In the genomic region with DNA sequence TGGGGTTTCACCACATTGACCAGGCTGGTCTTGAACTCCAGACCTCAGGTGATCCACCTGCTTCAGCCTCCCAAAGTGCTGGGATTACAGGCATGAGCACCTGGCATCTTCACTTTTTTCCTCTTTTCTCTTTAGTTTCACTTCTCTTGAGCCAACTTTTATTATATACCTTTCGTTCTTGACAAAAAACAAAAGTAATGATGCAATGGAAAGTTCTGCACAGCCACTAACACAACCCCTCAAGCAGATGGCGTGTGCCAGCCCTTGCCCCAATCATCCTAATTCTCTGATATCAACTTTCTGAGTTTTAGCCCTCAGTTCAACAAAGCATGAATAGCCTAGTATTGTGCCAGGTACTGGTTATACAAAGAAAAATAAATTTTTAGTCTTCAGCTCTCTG, we compare ENCODE assay signal across 24 cellular contexts.
DNase-seq lines count a peak whose midpoint lies in the region; ATAC-seq, FAIRE-seq and TF ChIP-seq lines count a peak whose summit lies in the region.
"Had no signal": no experiment of that assay in that cellular context is flagged by ENCODE, and none has a peak within 500 bp of the region (broad histone marks: within the 10 kb centered on the region; RNA-seq: fewer than 3 reads in every experiment).

No MANE protein-coding gene starts in this region.

- H3K27me3 ChIP-seq in OCI-LY1 (ENCODE audit: insufficient read depth, low read length) (no peaks in the 10 kb centered on the region), GM12878 (replicated peaks in 1 of 2; ENCODE audit: control insufficient read depth in 2 of 2, insufficient read depth in 2 of 2, low read length in 1 of 2) (no peaks in the 10 kb centered on the region)
- H3K27me3 ChIP-seq: MG63, Peyer's patch had no signal

- TF ChIP-seq EP300 in GM12878 (IDR thresholded peaks at IDR 0.05; ENCODE audit: borderline replicate concordance in 1 of 2, control insufficient read depth in 1 of 2, low read depth in 2 of 2, low read length in 2 of 2), result 0 out of 4 replicates have a peak, but pooled peaks of 1 of the 2 experiments have one; percentile 17

- H3K9me3 Mint-ChIP-seq in stimulated activated memory B cell treated with anti-CD40 and anti-IgM and Interleukin-4, amounts not matched to agents 10 μg/mL and 1 μg/mL and 100 μg/mL, for 72 hours, result peaks cover 3% of the 10 kb centered on the region
- H3K9me3 Mint-ChIP-seq: CD4-positive, alpha-beta memory T cell; GM23338 had no signal

- H3K9ac ChIP-seq in OCI-LY1 (ENCODE audit: low read length), result no peak overlapping the region
- no peak overlapping the region for H3K9ac ChIP-seq in GM12878 (ENCODE audit: control insufficient read depth, insufficient read depth, low read length)

- peaks cover 8% of the 10 kb centered on the region for H3K4me1 Mint-ChIP-seq in stimulated activated memory B cell treated with anti-CD40 and anti-IgM and Interleukin-4, amounts not matched to agents 10 μg/mL and 1 μg/mL and 100 μg/mL, for 72 hours

- FAIRE-seq in GM12878 (lab: Jason Lieb, UNC), result no peak

- no peak for TF ChIP-seq CTCF in HEK293 (tag by site-specific recombination; IDR thresholded peaks at IDR 0.05)
- no peak for TF ChIP-seq CTCF in OCI-LY1 (IDR thresholded peaks at IDR 0.05; ENCODE audit: low read length)
- TF ChIP-seq CTCF in GM12878 (IDR thresholded peaks at IDR 0.05 in 2 of 3, conservative IDR thresholded peaks at IDR 0.05 in 1 of 3; ENCODE audit: control insufficient read depth in 2 of 3, extremely low read depth in 1 of 3, insufficient read depth in 1 of 3, low read depth in 3 of 3, low read length in 3 of 3), result no peak

- peak overlapping the region; percentile 21 for H3K27ac Mint-ChIP-seq in stimulated activated memory B cell treated with anti-CD40 and anti-IgM and Interleukin-4, amounts not matched to agents 10 μg/mL and 1 μg/mL and 100 μg/mL, for 72 hours
- H3K27ac Mint-ChIP-seq: GM23338 had no signal

- BruUV-seq in GM12878 (replicated peaks; lab: Mats Ljungman, UMichigan), result no TSS peak

- H3K27ac ChIP-seq in HEK293 (ENCODE audit: extremely low read depth, low read depth, low read length) (no peak overlapping the region), OCI-LY1 (ENCODE audit: low read depth, low read length, poor library complexity, severe bottlenecking) (peak overlapping the region; percentile 2), GM12878 (ENCODE audit: control insufficient read depth, insufficient read depth) (no peak overlapping the region)
- H3K27ac ChIP-seq: Peyer's patch had no signal

- no peaks in the 10 kb centered on the region for H3F3A ChIP-seq in OCI-LY1 (ENCODE audit: insufficient read depth, low read length)

- H3K9me3 ChIP-seq in HEK293 (ENCODE audit: control insufficient read depth, insufficient read depth, low read depth, low read length) (no peaks in the 10 kb centered on the region), OCI-LY1 (ENCODE audit: low read length) (no peaks in the 10 kb centered on the region), GM12878 (replicated peaks; ENCODE audit: control insufficient read depth, insufficient read depth, low read length) (no peaks in the 10 kb centered on the region)
- H3K9me3 ChIP-seq: HAP-1, MG63, Peyer's patch had no signal

- ATAC-seq in GM12878 (peak; percentile 76), HG03354 (IDR thresholded peaks at IDR 0.05; ENCODE audit: poor library complexity, severe bottlenecking, unreplicated experiment) (no peak)
- no peak for ATAC-seq in stimulated activated memory B cell treated with anti-CD40 and anti-IgM and Interleukin-4, amounts not matched to agents 10 μg/mL and 1 μg/mL and 100 μg/mL, for 72 hours
- ATAC-seq in activated CD4-positive, CD25-positive, alpha-beta regulatory T cell treated with anti-CD3 and anti-CD28 coated beads, Interleukin-2, amount 50 U/mL, for 24 hours, result no peak
- ATAC-seq: GM23338 had no signal

- H3K27me3 Mint-ChIP-seq in stimulated activated memory B cell treated with anti-CD40 and anti-IgM and Interleukin-4, amounts not matched to agents 10 μg/mL and 1 μg/mL and 100 μg/mL, for 72 hours, result no peaks in the 10 kb centered on the region
- H3K27me3 Mint-ChIP-seq: CD4-positive, alpha-beta memory T cell had no signal

- no peak overlapping the region for H3K4me3 Mint-ChIP-seq in stimulated activated memory B cell treated with anti-CD40 and anti-IgM and Interleukin-4, amounts not matched to agents 10 μg/mL and 1 μg/mL and 100 μg/mL, for 72 hours
- H3K4me3 Mint-ChIP-seq: CD4-positive, alpha-beta memory T cell; GM23338 had no signal

- TF ChIP-seq POLR2A in GM12878 (IDR thresholded peaks at IDR 0.05; ENCODE audit: low read depth, low read length), result no peak

- H4K20me1 ChIP-seq in OCI-LY1 (ENCODE audit: insufficient read depth, low read length) (no peaks in the 10 kb centered on the region), GM12878 (ENCODE audit: control insufficient read depth, insufficient read depth) (no peaks in the 10 kb centered on the region)

- H3K4me2 ChIP-seq in OCI-LY1 (ENCODE audit: low read length) (no peak overlapping the region), GM12878 (ENCODE audit: control insufficient read depth, insufficient read depth) (no peak overlapping the region)
- H3K4me2 ChIP-seq: GM23338 had no signal

- H3K4me3 ChIP-seq in HEK293 (ENCODE audit: low read depth, low read length), result no peak overlapping the region
- no peak overlapping the region for H3K4me3 ChIP-seq in OCI-LY1 (ENCODE audit: low read depth, low read length, poor library complexity, severe bottlenecking)
- no peak overlapping the region for H3K4me3 ChIP-seq in GM12878
- H3K4me3 ChIP-seq: GM23338, HAP-1, MG63, Peyer's patch had no signal

- SMC1A ChIA-PET in GM12878 (lab: Charles Lee; ENCODE audit: uncharacterized antibody, unreplicated experiment), result interaction anchor here (0.7 to 2.3 kb wide), 13 partner anchors 9 to 224 kb away, joined by 3 to 13 read pairs (median 4); partner anchors contain the start of gene CHCHD3

- TF ChIP-seq RAD21 in GM12878 (IDR thresholded peaks at IDR 0.05; ENCODE audit: insufficient read depth, low read depth, low read length), result no peak

- RAD21 ChIA-PET in GM12878 (lab: Charles Lee; ENCODE audit: unreplicated experiment), result interaction anchor here (0.7 to 1.5 kb wide), 2 partner anchors 19 to 28 kb away, joined by 3 to 4 read pairs; no protein-coding TSS in a partner anchor

- H2AFZ ChIP-seq in OCI-LY1 (ENCODE audit: low read length) (no peak overlapping the region), GM12878 (ENCODE audit: control insufficient read depth, low read depth, low read length) (no peak overlapping the region)
- H2AFZ ChIP-seq: GM23338 had no signal

- POLR2A ChIA-PET in HEK293 (lab: Yijun Ruan, JAX) (no interaction called here), GM12878 (lab: Charles Lee) (interaction anchor here (0.9 to 1.4 kb wide), 3 partner anchors 10 to 39 kb away, joined by 3 to 6 read pairs (median 3); no protein-coding TSS in a partner anchor)

- H3K4me1 ChIP-seq in HEK293 (ENCODE audit: control insufficient read depth, insufficient read depth, low read length), result peaks cover 3% of the 10 kb centered on the region; the same call in 1 of the 2 replicates
- no peaks in the 10 kb centered on the region for H3K4me1 ChIP-seq in OCI-LY1 (ENCODE audit: insufficient read depth, low read length, severe bottlenecking)
- H3K4me1 ChIP-seq in GM12878 (ENCODE audit: control insufficient read depth, insufficient read depth, low read length), result no peaks in the 10 kb centered on the region
- H3K4me1 ChIP-seq: Peyer's patch had no signal

- H3K79me2 ChIP-seq in OCI-LY1 (ENCODE audit: insufficient read depth, low read length), result no peaks in the 10 kb centered on the region
- no peaks in the 10 kb centered on the region for H3K79me2 ChIP-seq in GM12878 (ENCODE audit: control insufficient read depth, insufficient read depth, low read length)

- 51% methylated on average over 2 of the region's 2 CpGs for WGBS in GM12878 (ENCODE audit: insufficient coverage, insufficient replicate concordance, low lambda C conversion rate, missing lambda C conversion rate)

- H3K36me3 ChIP-seq in HEK293 (ENCODE audit: control insufficient read depth in 2 of 2, insufficient read depth in 1 of 2, low read length in 2 of 2), result no peaks in the 10 kb centered on the region
- 0 out of 2 replicates have a peak, but pooled peaks cover under 1% of the 10 kb centered on the region for H3K36me3 ChIP-seq in OCI-LY1 (ENCODE audit: insufficient read depth, low read length)
- H3K36me3 ChIP-seq in GM12878 (ENCODE audit: control insufficient read depth in 2 of 2, insufficient read depth in 2 of 2, low read length in 1 of 2), result no peaks in the 10 kb centered on the region
- H3K36me3 ChIP-seq: HAP-1, MG63, Peyer's patch had no signal

- peaks cover 45% of the 10 kb centered on the region for H3K36me3 Mint-ChIP-seq in stimulated activated memory B cell treated with anti-CD40 and anti-IgM and Interleukin-4, amounts not matched to agents 10 μg/mL and 1 μg/mL and 100 μg/mL, for 72 hours

- H3K9me2 ChIP-seq in OCI-LY1 (ENCODE audit: low read depth, low read length), result no peaks in the 10 kb centered on the region

- in situ Hi-C loops in GM12878 (cut with MboI), result no loop called here

- DNase-seq in GM12878 (ENCODE audit: low read depth, low spot score) (no peak), retina (no peak)
- DNase-seq: C1 segment of cervical spinal cord; CD4-positive, alpha-beta memory T cell; COR-L47; DMS53; IMR-90; KG1; MG63; NCI-H2029; NCI-H446 treated with DMSO at 0.1 percent for 48 hours; NCI-H526; NCI-H82; NK-92 treated with Interleukin-12 subunit alpha and Interleukin-12 subunit beta, amount 100 ng/mL, for 24 hours; OCI-M1; Peyer's patch; SHP77 treated with DMSO at 0.1 percent for 48 hours had no signal

- intact Hi-C loops in GM12878 (cut with micrococcal nuclease; ENCODE audit: unreplicated experiment), result no loop called here

- CTCF ChIA-PET in HEK293 (lab: Yijun Ruan, JAX) (interaction anchor here (0.6 kb wide), 1 partner anchor 11 kb away, joined by 3 read pairs; no protein-coding TSS in a partner anchor), GM12878 (lab: Yijun Ruan, JAX) (interaction anchor here (1.3 kb wide), 1 partner anchor 9 kb away, joined by 4 read pairs; no protein-coding TSS in a partner anchor)

TF ChIP-seq in HEK293, 187 proteins besides CTCF, POLR2A, EP300 and RAD21:
- peak; percentile 61; the same call in 1 of the 2 replicates for TF ChIP-seq PRDM1 (tag by site-specific recombination; IDR thresholded peaks at IDR 0.05)
- no peak for TF ChIP-seq MZF1 (tag by site-specific recombination; IDR thresholded peaks at IDR 0.05; ENCODE audit: borderline replicate concordance)
TF ChIP-seq in HEK293: peak in this region for 1.

TF ChIP-seq in GM12878, 131 proteins besides CTCF, POLR2A, EP300 and RAD21 (continues in another document):
- TF ChIP-seq CBX3 (IDR thresholded peaks at IDR 0.05; ENCODE audit: borderline replicate concordance, low read depth) (no peak), ATF7 (IDR thresholded peaks at IDR 0.05; ENCODE audit: low read depth) (peak; percentile 84), HDGF (IDR thresholded peaks at IDR 0.05) (no peak), CBX5 (IDR thresholded peaks at IDR 0.05; ENCODE audit: low read depth) (no peak), MXI1 (IDR thresholded peaks at IDR 0.05; ENCODE audit: low read depth, low read length) (no peak), SMC3 (IDR thresholded peaks at IDR 0.05; ENCODE audit: borderline replicate concordance, low read length) (no peak), MEF2B (IDR thresholded peaks at IDR 0.05; ENCODE audit: partially characterized antibody, poor library complexity, severe bottlenecking) (no peak), RB1 (IDR thresholded peaks at IDR 0.05; ENCODE audit: borderline replicate concordance) (no peak)
